ENCODE assay signal across 20 cellular contexts in genomic region chr5:13992795-13993194, GRCh38. TPM values are rescaled to one million over a fixed set of nuclear protein-coding genes. Genes with fewer than 3 reads are reported as not detected.
"Had no signal": no experiment of that assay in that cellular context is flagged by ENCODE, and none has a peak within 500 bp of the region (broad histone marks: within the 10 kb centered on the region; RNA-seq: fewer than 3 reads in every experiment).

No MANE protein-coding gene starts in this region.

- H3K36me3 ChIP-seq: esophagus squamous epithelium, neural progenitor cell, ovary, stomach, thoracic aorta, transverse colon had no signal

- H3K79me2 ChIP-seq: hepatocyte had no signal

- H3K9me3 ChIP-seq: thoracic aorta had no signal

- H3K27ac Mint-ChIP-seq: dendritic cell treated with granulocyte-macrophage colony-stimulating factor and Interleukin-4, amounts not matched to agents 40 ng/mL and 50 ng/mL, for 4 days; effector memory CD8-positive, alpha-beta T cell; natural killer cell; neural progenitor cell had no signal

- H3K4me3 Mint-ChIP-seq: dendritic cell treated with granulocyte-macrophage colony-stimulating factor and Interleukin-4, amounts not matched to agents 40 ng/mL and 50 ng/mL, for 4 days; effector memory CD8-positive, alpha-beta T cell; natural killer cell; neural progenitor cell had no signal

- H3K36me3 Mint-ChIP-seq: natural killer cell, neural progenitor cell had no signal

- H2AFZ ChIP-seq: hepatocyte, neural progenitor cell had no signal

- H3K27ac ChIP-seq: epithelial cell of prostate, esophagus squamous epithelium, foreskin keratinocyte, hepatocyte, neural progenitor cell, ovary, stomach, thoracic aorta, transverse colon had no signal

- H3K4me3 ChIP-seq: esophagus squamous epithelium, hepatocyte, neural progenitor cell, ovary, stomach, thoracic aorta, transverse colon had no signal

- DNase-seq: effector memory CD8-positive, alpha-beta T cell; esophagus squamous epithelium; foreskin keratinocyte; natural killer cell; nucleus accumbens; ovary; right cardiac atrium; small intestine; stimulated activated CD4-positive, alpha-beta T cell treated with anti-CD3 and anti-CD28 coated beads, Interleukin-12 subunit alpha, Interleukin-12 subunit beta, amount 100 ng/mL, for 4 hours; stimulated activated naive CD4-positive, alpha-beta T cell; stomach; substantia nigra; transverse colon had no signal

- H3K27me3 ChIP-seq: foreskin keratinocyte, neural progenitor cell, ovary, stomach, transverse colon had no signal

- H3K4me2 ChIP-seq: hepatocyte, neural progenitor cell had no signal

- ATAC-seq: effector memory CD8-positive, alpha-beta T cell; foreskin keratinocyte; left lobe of liver; natural killer cell; right cardiac atrium had no signal

- H3K4me1 Mint-ChIP-seq: natural killer cell had no signal

- H3K4me1 ChIP-seq: esophagus squamous epithelium had no signal

- H3K9ac ChIP-seq: neural progenitor cell had no signal

- FAIRE-seq: colon, small intestine had no signal

RNA-seq across cellular contexts. Expression of gene DNAH5, which starts 48.3 kb away (rescaled TPM):
- total RNA-seq: natural killer cell had no signal
